ENCODE assay signal across 1 cellular context in genomic region chr6:138241893-138242292, GRCh38.
TF ChIP-seq lines count a peak whose summit lies in the region.

No MANE protein-coding gene starts in this region.

TF ChIP-seq in GM23338, 12 proteins besides CTCF, POLR2A, EP300 and RAD21:
- no peak for TF ChIP-seq REST (IDR thresholded peaks at IDR 0.05; ENCODE audit: unreplicated experiment)
- no peak for TF ChIP-seq POLR2AphosphoS5 (IDR thresholded peaks at IDR 0.05; ENCODE audit: low read depth)
- no peak for TF ChIP-seq CREB1 (CRISPR knock-in tag; IDR thresholded peaks at IDR 0.05; ENCODE audit: low read depth)
- no peak for TF ChIP-seq EZH2phosphoT487 (IDR thresholded peaks at IDR 0.05; ENCODE audit: unreplicated experiment)
- TF ChIP-seq EZH2 (IDR thresholded peaks at IDR 0.05; ENCODE audit: low read depth, unreplicated experiment), result no peak
- no peak for TF ChIP-seq ETS1 (IDR thresholded peaks at IDR 0.05)
- no peak for TF ChIP-seq ZNF114 (CRISPR knock-in tag; IDR thresholded peaks at IDR 0.05)
- no peak for TF ChIP-seq JUNB (IDR thresholded peaks at IDR 0.05; ENCODE audit: unreplicated experiment)
- no peak for TF ChIP-seq ZNF331 (CRISPR knock-in tag; IDR thresholded peaks at IDR 0.05; ENCODE audit: low read depth)
- TF ChIP-seq STAT1 (IDR thresholded peaks at IDR 0.05; ENCODE audit: unreplicated experiment), result no peak
- no peak for TF ChIP-seq ZNF462 (CRISPR knock-in tag; IDR thresholded peaks at IDR 0.05)
- TF ChIP-seq NANOG (IDR thresholded peaks at IDR 0.05; ENCODE audit: borderline replicate concordance), result no peak
